In the genomic region with DNA sequence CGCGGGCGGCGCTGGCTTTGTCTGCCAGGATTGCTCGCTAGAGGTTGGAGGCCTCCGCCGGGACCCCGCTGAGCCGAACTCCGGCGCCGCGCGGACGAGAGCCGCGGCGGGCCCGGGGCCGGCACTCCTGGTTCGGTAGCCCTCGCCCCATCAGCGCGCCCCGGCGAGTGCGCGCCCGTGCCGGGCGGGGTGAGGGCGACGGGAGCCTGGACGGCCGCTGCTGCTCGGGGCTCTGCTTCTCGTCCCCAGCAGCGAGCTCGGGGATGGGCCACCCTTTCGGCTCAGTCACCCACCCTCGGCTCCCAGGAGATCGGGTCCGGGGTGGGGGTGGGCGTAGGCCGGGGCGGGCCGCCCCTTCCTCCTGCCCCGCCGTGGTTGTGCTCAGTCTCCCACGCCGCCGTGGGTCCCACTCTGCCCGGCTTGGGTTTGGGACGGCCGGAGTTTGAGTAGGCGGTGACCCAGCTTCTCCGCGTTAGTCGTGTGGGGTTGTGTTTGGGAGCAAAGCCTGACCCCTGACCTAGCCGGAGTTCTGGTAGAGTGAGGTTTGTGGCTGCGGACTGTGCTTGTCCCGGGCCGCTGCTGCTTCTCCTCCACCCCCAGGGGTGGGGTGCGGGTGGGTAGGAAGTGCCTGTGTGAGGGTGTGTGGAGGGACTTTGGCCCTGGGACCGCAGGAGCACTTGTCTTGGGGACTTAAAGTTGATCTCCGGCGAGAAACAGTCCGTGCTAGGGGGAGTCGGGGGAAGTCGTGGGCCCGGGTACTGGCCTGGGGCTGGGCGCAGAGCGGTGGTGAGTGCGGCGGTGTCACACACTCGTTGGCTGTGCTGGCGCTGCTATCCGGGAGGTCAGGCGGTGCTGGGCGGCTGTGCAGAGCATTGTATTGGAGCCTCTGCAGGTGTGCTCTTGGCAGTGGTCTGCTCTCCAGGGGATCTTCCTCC, we compare ENCODE assay signal across 1 cellular context.
TF ChIP-seq lines count a peak whose summit lies in the region.

No MANE protein-coding gene starts in this region.

TF ChIP-seq in GM23338, 12 proteins besides CTCF, POLR2A, EP300 and RAD21 (continued from another document):
- TF ChIP-seq, protein P1, sequence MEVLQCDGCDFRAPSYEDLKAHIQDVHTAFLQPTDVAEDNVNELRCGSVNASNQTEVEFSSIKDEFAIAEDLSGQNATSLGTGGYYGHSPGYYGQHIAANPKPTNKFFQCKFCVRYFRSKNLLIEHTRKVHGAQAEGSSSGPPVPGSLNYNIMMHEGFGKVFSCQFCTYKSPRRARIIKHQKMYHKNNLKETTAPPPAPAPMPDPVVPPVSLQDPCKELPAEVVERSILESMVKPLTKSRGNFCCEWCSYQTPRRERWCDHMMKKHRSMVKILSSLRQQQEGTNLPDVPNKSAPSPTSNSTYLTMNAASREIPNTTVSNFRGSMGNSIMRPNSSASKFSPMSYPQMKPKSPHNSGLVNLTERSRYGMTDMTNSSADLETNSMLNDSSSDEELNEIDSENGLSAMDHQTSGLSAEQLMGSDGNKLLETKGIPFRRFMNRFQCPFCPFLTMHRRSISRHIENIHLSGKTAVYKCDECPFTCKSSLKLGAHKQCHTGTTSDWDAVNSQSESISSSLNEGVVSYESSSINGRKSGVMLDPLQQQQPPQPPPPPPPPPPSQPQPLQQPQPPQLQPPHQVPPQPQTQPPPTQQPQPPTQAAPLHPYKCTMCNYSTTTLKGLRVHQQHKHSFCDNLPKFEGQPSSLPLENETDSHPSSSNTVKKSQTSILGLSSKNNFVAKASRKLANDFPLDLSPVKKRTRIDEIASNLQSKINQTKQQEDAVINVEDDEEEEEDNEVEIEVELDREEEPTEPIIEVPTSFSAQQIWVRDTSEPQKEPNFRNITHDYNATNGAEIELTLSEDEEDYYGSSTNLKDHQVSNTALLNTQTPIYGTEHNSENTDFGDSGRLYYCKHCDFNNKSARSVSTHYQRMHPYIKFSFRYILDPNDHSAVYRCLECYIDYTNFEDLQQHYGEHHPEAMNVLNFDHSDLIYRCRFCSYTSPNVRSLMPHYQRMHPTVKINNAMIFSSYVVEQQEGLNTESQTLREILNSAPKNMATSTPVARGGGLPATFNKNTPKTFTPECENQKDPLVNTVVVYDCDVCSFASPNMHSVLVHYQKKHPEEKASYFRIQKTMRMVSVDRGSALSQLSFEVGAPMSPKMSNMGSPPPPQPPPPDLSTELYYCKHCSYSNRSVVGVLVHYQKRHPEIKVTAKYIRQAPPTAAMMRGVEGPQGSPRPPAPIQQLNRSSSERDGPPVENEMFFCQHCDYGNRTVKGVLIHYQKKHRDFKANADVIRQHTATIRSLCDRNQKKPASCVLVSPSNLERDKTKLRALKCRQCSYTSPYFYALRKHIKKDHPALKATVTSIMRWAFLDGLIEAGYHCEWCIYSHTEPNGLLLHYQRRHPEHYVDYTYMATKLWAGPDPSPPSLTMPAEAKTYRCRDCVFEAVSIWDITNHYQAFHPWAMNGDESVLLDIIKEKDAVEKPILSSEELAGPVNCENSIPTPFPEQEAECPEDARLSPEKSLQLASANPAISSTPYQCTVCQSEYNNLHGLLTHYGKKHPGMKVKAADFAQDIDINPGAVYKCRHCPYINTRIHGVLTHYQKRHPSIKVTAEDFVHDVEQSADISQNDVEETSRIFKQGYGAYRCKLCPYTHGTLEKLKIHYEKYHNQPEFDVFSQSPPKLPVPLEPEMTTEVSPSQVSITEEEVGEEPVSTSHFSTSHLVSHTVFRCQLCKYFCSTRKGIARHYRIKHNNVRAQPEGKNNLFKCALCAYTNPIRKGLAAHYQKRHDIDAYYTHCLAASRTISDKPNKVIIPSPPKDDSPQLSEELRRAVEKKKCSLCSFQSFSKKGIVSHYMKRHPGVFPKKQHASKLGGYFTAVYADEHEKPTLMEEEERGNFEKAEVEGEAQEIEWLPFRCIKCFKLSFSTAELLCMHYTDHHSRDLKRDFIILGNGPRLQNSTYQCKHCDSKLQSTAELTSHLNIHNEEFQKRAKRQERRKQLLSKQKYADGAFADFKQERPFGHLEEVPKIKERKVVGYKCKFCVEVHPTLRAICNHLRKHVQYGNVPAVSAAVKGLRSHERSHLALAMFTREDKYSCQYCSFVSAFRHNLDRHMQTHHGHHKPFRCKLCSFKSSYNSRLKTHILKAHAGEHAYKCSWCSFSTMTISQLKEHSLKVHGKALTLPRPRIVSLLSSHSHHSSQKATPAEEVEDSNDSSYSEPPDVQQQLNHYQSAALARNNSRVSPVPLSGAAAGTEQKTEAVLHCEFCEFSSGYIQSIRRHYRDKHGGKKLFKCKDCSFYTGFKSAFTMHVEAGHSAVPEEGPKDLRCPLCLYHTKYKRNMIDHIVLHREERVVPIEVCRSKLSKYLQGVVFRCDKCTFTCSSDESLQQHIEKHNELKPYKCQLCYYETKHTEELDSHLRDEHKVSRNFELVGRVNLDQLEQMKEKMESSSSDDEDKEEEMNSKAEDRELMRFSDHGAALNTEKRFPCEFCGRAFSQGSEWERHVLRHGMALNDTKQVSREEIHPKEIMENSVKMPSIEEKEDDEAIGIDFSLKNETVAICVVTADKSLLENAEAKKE (CRISPR knock-in tag; IDR thresholded peaks at IDR 0.05), result no peak
- TF ChIP-seq STAT1 (IDR thresholded peaks at IDR 0.05; ENCODE audit: unreplicated experiment) (no peak), ZNF331 (CRISPR knock-in tag; IDR thresholded peaks at IDR 0.05; ENCODE audit: low read depth) (no peak), EZH2phosphoT487 (IDR thresholded peaks at IDR 0.05; ENCODE audit: unreplicated experiment) (no peak), EZH2 (IDR thresholded peaks at IDR 0.05; ENCODE audit: low read depth, unreplicated experiment) (no peak), JUNB (IDR thresholded peaks at IDR 0.05; ENCODE audit: unreplicated experiment) (no peak), NANOG (IDR thresholded peaks at IDR 0.05; ENCODE audit: borderline replicate concordance) (no peak), ZNF114 (CRISPR knock-in tag; IDR thresholded peaks at IDR 0.05) (no peak), POLR2AphosphoS5 (IDR thresholded peaks at IDR 0.05; ENCODE audit: low read depth) (no peak)
- TF ChIP-seq, protein P2, sequence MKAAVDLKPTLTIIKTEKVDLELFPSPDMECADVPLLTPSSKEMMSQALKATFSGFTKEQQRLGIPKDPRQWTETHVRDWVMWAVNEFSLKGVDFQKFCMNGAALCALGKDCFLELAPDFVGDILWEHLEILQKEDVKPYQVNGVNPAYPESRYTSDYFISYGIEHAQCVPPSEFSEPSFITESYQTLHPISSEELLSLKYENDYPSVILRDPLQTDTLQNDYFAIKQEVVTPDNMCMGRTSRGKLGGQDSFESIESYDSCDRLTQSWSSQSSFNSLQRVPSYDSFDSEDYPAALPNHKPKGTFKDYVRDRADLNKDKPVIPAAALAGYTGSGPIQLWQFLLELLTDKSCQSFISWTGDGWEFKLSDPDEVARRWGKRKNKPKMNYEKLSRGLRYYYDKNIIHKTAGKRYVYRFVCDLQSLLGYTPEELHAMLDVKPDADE (IDR thresholded peaks at IDR 0.05), result no peak
- TF ChIP-seq, protein P3, sequence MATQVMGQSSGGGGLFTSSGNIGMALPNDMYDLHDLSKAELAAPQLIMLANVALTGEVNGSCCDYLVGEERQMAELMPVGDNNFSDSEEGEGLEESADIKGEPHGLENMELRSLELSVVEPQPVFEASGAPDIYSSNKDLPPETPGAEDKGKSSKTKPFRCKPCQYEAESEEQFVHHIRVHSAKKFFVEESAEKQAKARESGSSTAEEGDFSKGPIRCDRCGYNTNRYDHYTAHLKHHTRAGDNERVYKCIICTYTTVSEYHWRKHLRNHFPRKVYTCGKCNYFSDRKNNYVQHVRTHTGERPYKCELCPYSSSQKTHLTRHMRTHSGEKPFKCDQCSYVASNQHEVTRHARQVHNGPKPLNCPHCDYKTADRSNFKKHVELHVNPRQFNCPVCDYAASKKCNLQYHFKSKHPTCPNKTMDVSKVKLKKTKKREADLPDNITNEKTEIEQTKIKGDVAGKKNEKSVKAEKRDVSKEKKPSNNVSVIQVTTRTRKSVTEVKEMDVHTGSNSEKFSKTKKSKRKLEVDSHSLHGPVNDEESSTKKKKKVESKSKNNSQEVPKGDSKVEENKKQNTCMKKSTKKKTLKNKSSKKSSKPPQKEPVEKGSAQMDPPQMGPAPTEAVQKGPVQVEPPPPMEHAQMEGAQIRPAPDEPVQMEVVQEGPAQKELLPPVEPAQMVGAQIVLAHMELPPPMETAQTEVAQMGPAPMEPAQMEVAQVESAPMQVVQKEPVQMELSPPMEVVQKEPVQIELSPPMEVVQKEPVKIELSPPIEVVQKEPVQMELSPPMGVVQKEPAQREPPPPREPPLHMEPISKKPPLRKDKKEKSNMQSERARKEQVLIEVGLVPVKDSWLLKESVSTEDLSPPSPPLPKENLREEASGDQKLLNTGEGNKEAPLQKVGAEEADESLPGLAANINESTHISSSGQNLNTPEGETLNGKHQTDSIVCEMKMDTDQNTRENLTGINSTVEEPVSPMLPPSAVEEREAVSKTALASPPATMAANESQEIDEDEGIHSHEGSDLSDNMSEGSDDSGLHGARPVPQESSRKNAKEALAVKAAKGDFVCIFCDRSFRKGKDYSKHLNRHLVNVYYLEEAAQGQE (IDR thresholded peaks at IDR 0.05; ENCODE audit: unreplicated experiment), result no peak
